ENCODE assay signal across 18 cellular contexts in the genomic region with DNA sequence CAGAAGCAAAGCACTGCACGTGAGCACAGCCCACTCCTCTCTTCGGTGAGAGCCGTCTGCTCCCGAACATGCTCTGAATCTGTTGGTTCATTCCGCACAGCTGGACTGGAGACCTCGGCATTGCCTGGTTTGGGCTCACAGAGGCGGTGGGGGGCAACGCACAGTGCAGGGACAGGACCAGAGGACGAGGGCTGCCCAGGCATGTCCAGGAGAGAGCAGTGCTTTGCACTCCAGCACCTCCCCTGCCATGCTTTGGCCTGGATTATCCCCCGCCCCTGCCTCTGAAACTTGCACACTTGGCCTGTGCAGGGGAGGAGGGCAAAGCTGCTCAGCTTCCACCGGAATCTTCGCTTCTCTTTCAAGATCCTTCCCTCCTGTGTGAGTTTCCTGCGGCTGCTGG.
"Had no signal": no experiment of that assay in that cellular context is flagged by ENCODE, and none has a peak within 500 bp of the region (broad histone marks: within the 10 kb centered on the region; RNA-seq: fewer than 3 reads in every experiment).

No MANE protein-coding gene starts in this region.

- H3K36me3 Mint-ChIP-seq: natural killer cell had no signal

- H3K27ac ChIP-seq: adrenal gland, breast epithelium, lower lobe of right lung, SK-N-MC had no signal

- ATAC-seq: activated CD8-positive, alpha-beta T cell treated with anti-CD3 and anti-CD28 coated beads, Interleukin-2, amount 10 ng/mL, durations not matched to agents 7 days and 5 days; activated naive CD4-positive, alpha-beta T cell treated with anti-CD3 and anti-CD28 coated beads, Interleukin-2, amount 50 U/mL, for 72 hours; activated T-cell treated with anti-CD3 and anti-CD28 coated beads, Interleukin-2, amount 50 U/mL, for 72 hours; natural killer cell; stimulated activated naive CD8-positive, alpha-beta T cell treated with anti-CD3 and anti-CD28 coated beads, Interleukin-15, Interleukin-2, amounts not matched to agents 100 U/mL and 50 U/mL, for 24 hours had no signal

- H3K27ac Mint-ChIP-seq: activated B cell treated with CpG ODN at 0.5 μM for 24 hours; activated CD4-positive, alpha-beta T cell treated with anti-CD3 and anti-CD28 coated beads, Interleukin-2, amount 10 ng/mL, durations not matched to agents 7 days and 5 days; activated CD8-positive, alpha-beta T cell treated with anti-CD3 and anti-CD28 coated beads, Interleukin-2, amount 10 ng/mL, durations not matched to agents 7 days and 5 days; activated naive CD4-positive, alpha-beta T cell treated with anti-CD3 and anti-CD28 coated beads, Interleukin-2, amount 50 U/mL, for 72 hours; activated T-cell treated with anti-CD3 and anti-CD28 coated beads, Interleukin-2, amount 50 U/mL, for 72 hours; natural killer cell; progenitor cell of endocrine pancreas had no signal

- H3K9me3 ChIP-seq: adrenal gland had no signal

- H3K4me1 ChIP-seq: adrenal gland, breast epithelium, lower lobe of right lung had no signal

- H3K4me3 Mint-ChIP-seq: activated B cell treated with CpG ODN at 0.5 μM for 24 hours; activated CD4-positive, alpha-beta T cell treated with anti-CD3 and anti-CD28 coated beads, Interleukin-2, amount 10 ng/mL, durations not matched to agents 7 days and 5 days; activated CD8-positive, alpha-beta T cell treated with anti-CD3 and anti-CD28 coated beads, Interleukin-2, amount 10 ng/mL, durations not matched to agents 7 days and 5 days; activated T-cell treated with anti-CD3 and anti-CD28 coated beads, Interleukin-2, amount 50 U/mL, for 72 hours; natural killer cell had no signal

- DNase-seq: activated B cell treated with CpG ODN at 0.5 μM for 24 hours; activated CD4-positive, alpha-beta T cell treated with anti-CD3 and anti-CD28 coated beads, Interleukin-2, amount 10 ng/mL, durations not matched to agents 7 days and 5 days; activated CD8-positive, alpha-beta memory T cell treated with anti-CD3 and anti-CD28 coated beads, Interleukin-2, amount 50 U/mL, for 4 hours; activated CD8-positive, alpha-beta T cell treated with anti-CD3 and anti-CD28 coated beads, Interleukin-2, amount 10 ng/mL, durations not matched to agents 7 days and 5 days; activated gamma-delta T cell treated with Interleukin-2 at 50 U/mL for 16 hours; activated T-cell treated with anti-CD3 and anti-CD28 coated beads, Interleukin-2, amount 50 U/mL, for 72 hours; cerebellar nuclear complex; effector CD8-positive, alpha-beta T cell; foreskin fibroblast; lower lobe of right lung; natural killer cell; nucleus accumbens; stimulated activated naive CD8-positive, alpha-beta T cell treated with anti-CD3 and anti-CD28 coated beads, Interleukin-15, Interleukin-2, amounts not matched to agents 100 U/mL and 50 U/mL, for 24 hours had no signal

- H3K4me1 Mint-ChIP-seq: activated B cell treated with CpG ODN at 0.5 μM for 24 hours; activated CD4-positive, alpha-beta T cell treated with anti-CD3 and anti-CD28 coated beads, Interleukin-2, amount 10 ng/mL, durations not matched to agents 7 days and 5 days; natural killer cell had no signal

- H3K27me3 Mint-ChIP-seq: activated CD4-positive, alpha-beta T cell treated with anti-CD3 and anti-CD28 coated beads, Interleukin-2, amount 10 ng/mL, durations not matched to agents 7 days and 5 days had no signal

- H3K4me3 ChIP-seq: adrenal gland, breast epithelium, lower lobe of right lung, SK-N-MC had no signal

- H3K36me3 ChIP-seq: adrenal gland, breast epithelium, lower lobe of right lung had no signal

- H3K27me3 ChIP-seq: adrenal gland had no signal
